Comparison of ENCODE assay signal across 15 cellular contexts in genomic region chr9:126474786-126475485, GRCh38.
DNase-seq lines count a peak whose midpoint lies in the region; ATAC-seq, FAIRE-seq and TF ChIP-seq lines count a peak whose summit lies in the region.
"Had no signal": no experiment of that assay in that cellular context is flagged by ENCODE, and none has a peak within 500 bp of the region (broad histone marks: within the 10 kb centered on the region; RNA-seq: fewer than 3 reads in every experiment).

No MANE protein-coding gene starts in this region.

- H3K18ac ChIP-seq in H1 (ENCODE audit: extremely low read depth, low read length) (no peak overlapping the region; the same call in 1 of the 2 replicates), trophoblast cell (ENCODE audit: low read length) (no peak overlapping the region)

- TF ChIP-seq POLR2A in H1 (IDR thresholded peaks at IDR 0.05; ENCODE audit: control extremely low read depth in 1 of 2, low read depth in 2 of 2, low read length in 2 of 2): no peak

- H3K79me2 ChIP-seq in H1 (ENCODE audit: control insufficient read depth in 1 of 2, insufficient read depth in 2 of 2, low read length in 2 of 2): no peaks in the 10 kb centered on the region
- H3K79me2 ChIP-seq in trophoblast cell (ENCODE audit: control insufficient read depth, insufficient read depth, low read length, poor library complexity): no peaks in the 10 kb centered on the region

- H3K79me1 ChIP-seq in H1 (ENCODE audit: low read depth, low read length) (no peaks in the 10 kb centered on the region), trophoblast cell (ENCODE audit: low read length) (no peaks in the 10 kb centered on the region)

- no peak for TF ChIP-seq RAD21 in H1 (IDR thresholded peaks at IDR 0.05 in 1 of 2, conservative IDR thresholded peaks at IDR 0.05 in 1 of 2; ENCODE audit: low read depth in 2 of 2, low read length in 2 of 2)

- DNase-seq in EH (ENCODE audit: low read depth) (peak; percentile 50), SJCRH30 (peak in 1 of 2 experiments; percentile 39), H1 (ENCODE audit: low read depth in 1 of 2, low spot score in 2 of 2) (no peak), trophoblast cell (peak; percentile 18 to 28), ecto neural progenitor cell (ENCODE audit: low spot score) (no peak), H7 (no peak)
- DNase-seq: activated CD4-positive, alpha-beta T cell treated with anti-CD3 and anti-CD28 coated beads for 4 hours; activated T-cell treated with anti-CD3 and anti-CD28 coated beads, Interleukin-2, amount 50 U/mL, for 48 hours; MG63; stimulated activated CD4-positive, alpha-beta T cell treated with anti-CD3 and anti-CD28 coated beads, Interleukin-4, amount 100 ng/mL, for 24 hours; stimulated activated naive CD4-positive, alpha-beta T cell treated with Interleukin-2 at 50 U/mL for 16 hours had no signal

- no peak overlapping the region for H3K23ac ChIP-seq in H1 (ENCODE audit: insufficient read length)
- no peak overlapping the region for H3K23ac ChIP-seq in trophoblast cell (ENCODE audit: low read length)

- H3K4me1 ChIP-seq in SJCRH30 (peaks cover 57% of the 10 kb centered on the region), H1 (replicated peaks in 1 of 4; ENCODE audit: control insufficient read depth in 3 of 4, insufficient read depth in 4 of 4, low read length in 3 of 4) (peaks cover 0 to 13% (median 3%) of the 10 kb centered on the region in 4 experiments; a peak in 3 of 7 replicates), trophoblast cell (ENCODE audit: control insufficient read depth in 1 of 2, insufficient read depth in 2 of 2, low read length in 2 of 2) (peaks cover 0 to 9% of the 10 kb centered on the region in 2 experiments)

- H3K36me3 ChIP-seq in SJCRH30: no peaks in the 10 kb centered on the region
- H3K36me3 ChIP-seq in H1 (ENCODE audit: control insufficient read depth in 2 of 4, insufficient read depth in 4 of 4, low read length in 3 of 4): no peaks in the 10 kb centered on the region
- H3K36me3 ChIP-seq in trophoblast cell (ENCODE audit: control insufficient read depth in 1 of 2, insufficient read depth in 2 of 2, low read length in 2 of 2): peaks cover under 1 to 2% of the 10 kb centered on the region in 2 experiments
- no peaks in the 10 kb centered on the region for H3K36me3 ChIP-seq in H7 (replicated peaks; ENCODE audit: control insufficient read depth, insufficient read depth, low read length)
- H3K36me3 ChIP-seq: cardiac muscle cell, MG63 had no signal

- H2BK12ac ChIP-seq in H1 (ENCODE audit: low read depth, low read length): peak overlapping the region; percentile 9; the same call in 1 of the 2 replicates
- H2BK12ac ChIP-seq in trophoblast cell (ENCODE audit: low read length): no peak overlapping the region

- H4K91ac ChIP-seq in H1 (replicated peaks; ENCODE audit: insufficient read length, low read length): no peak overlapping the region
- no peak overlapping the region for H4K91ac ChIP-seq in trophoblast cell (ENCODE audit: low read depth, low read length)

- H2BK20ac ChIP-seq in H1 (ENCODE audit: low read length): no peak overlapping the region

- H4K20me1 ChIP-seq in H1 (replicated peaks in 1 of 2; ENCODE audit: control insufficient read depth in 1 of 2, insufficient read depth in 2 of 2, low read length in 2 of 2): no peaks in the 10 kb centered on the region

- POLR2A ChIA-PET in H1 (lab: Charles Lee; ENCODE audit: partially characterized antibody): no interaction called here

- H2AFZ ChIP-seq in H1 (ENCODE audit: low read length) (no peak overlapping the region), trophoblast cell (ENCODE audit: insufficient read depth, low read length, poor library complexity) (no peak overlapping the region)

- no peak for TF ChIP-seq CTCF in H1 (IDR thresholded peaks at IDR 0.05; ENCODE audit: control extremely low read depth in 1 of 3, insufficient read depth in 1 of 3, low read depth in 1 of 3, low read length in 3 of 3)

- H3K4ac ChIP-seq in H1 (replicated peaks; ENCODE audit: insufficient read length, low read depth, low read length) (no peak overlapping the region), trophoblast cell (ENCODE audit: low read depth, low read length) (no peak overlapping the region)

- no peak overlapping the region for H3K4me3 ChIP-seq in SJCRH30
- no peak overlapping the region for H3K4me3 ChIP-seq in H1 (ENCODE audit: extremely low read depth in 1 of 4, insufficient read depth in 2 of 4, low read depth in 3 of 4, low read length in 4 of 4)
- H3K4me3 ChIP-seq in trophoblast cell (ENCODE audit: low read depth, low read length): no peak overlapping the region
- H3K4me3 ChIP-seq in H7 (ENCODE audit: insufficient read depth, low read depth, low read length): no peak overlapping the region
- H3K4me3 ChIP-seq: cardiac muscle cell, esophagus muscularis mucosa, MG63 had no signal

- no peak for TF ChIP-seq EP300 in H1 (IDR thresholded peaks at IDR 0.05; ENCODE audit: borderline replicate concordance in 1 of 2, low read depth in 2 of 2, low read length in 2 of 2)

- CTCF ChIA-PET in H1 (lab: Charles Lee; ENCODE audit: partially characterized antibody): interaction anchor here (1.0 to 4.4 kb wide), 2 partner anchors 7 to 15 kb away, joined by 3 to 34 read pairs; no protein-coding TSS in a partner anchor

- no peak overlapping the region for H3K56ac ChIP-seq in H1 (replicated peaks; ENCODE audit: insufficient read length, low read depth, low read length)

- H3K27me3 ChIP-seq in SJCRH30: no peaks in the 10 kb centered on the region
- H3K27me3 ChIP-seq in H1 (replicated peaks in 1 of 4; ENCODE audit: control insufficient read depth in 3 of 4, extremely low read depth in 1 of 4, insufficient read depth in 3 of 4, low read length in 3 of 4): no peaks in the 10 kb centered on the region
- no peaks in the 10 kb centered on the region for H3K27me3 ChIP-seq in trophoblast cell (ENCODE audit: insufficient read depth, low read length)
- no peaks in the 10 kb centered on the region for H3K27me3 ChIP-seq in H7 (ENCODE audit: control insufficient read depth, insufficient read depth, low read length)
- H3K27me3 ChIP-seq: cardiac muscle cell, esophagus muscularis mucosa, MG63 had no signal

- no peak for FAIRE-seq in H1 (lab: Jason Lieb, UNC)

- H4K5ac ChIP-seq in H1 (ENCODE audit: insufficient read length, low read depth, low read length): no peak overlapping the region

- H3K27ac ChIP-seq in SJCRH30 (peak overlapping the region; percentile 94), H1 (ENCODE audit: low read depth, low read length) (no peak overlapping the region), trophoblast cell (ENCODE audit: low read depth, low read length) (no peak overlapping the region)
- H3K27ac ChIP-seq: cardiac muscle cell, esophagus muscularis mucosa had no signal

- H4K8ac ChIP-seq in H1 (ENCODE audit: extremely low read depth, insufficient read depth, low read length) (no peak overlapping the region; the same call in 1 of the 2 replicates), trophoblast cell (ENCODE audit: low read depth, low read length) (no peak overlapping the region)

- no peak overlapping the region for H2BK15ac ChIP-seq in H1 (ENCODE audit: low read length)

- peaks cover 2% of the 10 kb centered on the region; the same call in 1 of the 2 replicates for H3K23me2 ChIP-seq in H1 (ENCODE audit: low read depth, low read length)

- H3K4me2 ChIP-seq in H1 (ENCODE audit: insufficient read depth in 1 of 2, low read depth in 2 of 2, low read length in 2 of 2) (no peak overlapping the region), trophoblast cell (ENCODE audit: low read length) (no peak overlapping the region)

- H3K14ac ChIP-seq in H1 (ENCODE audit: insufficient read length) (no peak overlapping the region), trophoblast cell (ENCODE audit: low read length) (no peak overlapping the region)

- H3K9me3 ChIP-seq in SJCRH30 (replicated peaks): no peaks in the 10 kb centered on the region
- H3K9me3 ChIP-seq in H1 (ENCODE audit: insufficient read depth in 2 of 2, low read depth in 1 of 2, low read length in 1 of 2): no peaks in the 10 kb centered on the region
- H3K9me3 ChIP-seq in trophoblast cell (ENCODE audit: insufficient read depth, low read depth, low read length): peaks cover 3% of the 10 kb centered on the region
- H3K9me3 ChIP-seq: esophagus muscularis mucosa, MG63 had no signal

- H2AK5ac ChIP-seq in H1 (ENCODE audit: low read depth, low read length) (no peak overlapping the region), trophoblast cell (ENCODE audit: low read length) (no peak overlapping the region)

- H3K9ac ChIP-seq in H1 (replicated peaks in 1 of 4; ENCODE audit: extremely low read depth in 1 of 4, low read depth in 3 of 4, low read length in 3 of 4): no peak overlapping the region
- H3K9ac ChIP-seq in trophoblast cell (ENCODE audit: low read length): no peak overlapping the region

- no peak overlapping the region for H2BK5ac ChIP-seq in H1 (ENCODE audit: low read depth, low read length)
- no peak overlapping the region for H2BK5ac ChIP-seq in trophoblast cell (ENCODE audit: low read depth, low read length, poor library complexity)

- no peak overlapping the region for H2BK120ac ChIP-seq in H1 (replicated peaks; ENCODE audit: low read depth, low read length)
- no peak overlapping the region for H2BK120ac ChIP-seq in trophoblast cell (ENCODE audit: insufficient read depth, low read length, poor library complexity)

- no peak overlapping the region for H4K12ac ChIP-seq in trophoblast cell (ENCODE audit: low read depth, low read length)

- WGBS in H1 (ENCODE audit: extremely low coverage in 1 of 2, insufficient coverage in 1 of 2, insufficient read length in 1 of 2, insufficient replicate concordance in 2 of 2, low coverage in 1 of 2, low lambda C conversion rate in 2 of 2, missing lambda C conversion rate in 1 of 2), 2 experiments: 93% methylated on average over 14 of the region's 14 CpGs; no CpG with 5 or more reads in 1 of the 2 experiments
- WGBS in trophoblast cell (ENCODE audit: extremely low coverage, insufficient coverage, insufficient read length): no CpG with 5 or more reads among the region's 14 CpGs

- ATAC-seq in GM21360 (IDR thresholded peaks at IDR 0.05; ENCODE audit: unreplicated experiment) (no peak), HG03342 (IDR thresholded peaks at IDR 0.05; ENCODE audit: unreplicated experiment) (no peak)

TF ChIP-seq in H1, 55 proteins besides CTCF, POLR2A, EP300 and RAD21 (continues in another document):
- TF ChIP-seq RFX5 (IDR thresholded peaks at IDR 0.05; ENCODE audit: borderline replicate concordance, low read depth, low read length): no peak
- TF ChIP-seq PHF8 (conservative IDR thresholded peaks at IDR 0.05; ENCODE audit: low read depth, low read length): no peak
- TF ChIP-seq USF2 (IDR thresholded peaks at IDR 0.05; ENCODE audit: low read length): no peak
- no peak for TF ChIP-seq GTF2F1 (IDR thresholded peaks at IDR 0.05; ENCODE audit: borderline replicate concordance, low read depth, low read length)
- no peak for TF ChIP-seq SIRT6 (IDR thresholded peaks at IDR 0.05; ENCODE audit: low read length)

Comparison
In these comparisons a context has a peak if more than half of its experiments do, and no peak if none do; other contexts are left out.
1. DNase-seq: peak in EH (single experiment) and trophoblast cell (2 of 2); none in H1 (0 of 2), ecto neural progenitor cell (single experiment) and H7 (single experiment).